Comparison of ENCODE assay signal across 32 cellular contexts in the genomic region with DNA sequence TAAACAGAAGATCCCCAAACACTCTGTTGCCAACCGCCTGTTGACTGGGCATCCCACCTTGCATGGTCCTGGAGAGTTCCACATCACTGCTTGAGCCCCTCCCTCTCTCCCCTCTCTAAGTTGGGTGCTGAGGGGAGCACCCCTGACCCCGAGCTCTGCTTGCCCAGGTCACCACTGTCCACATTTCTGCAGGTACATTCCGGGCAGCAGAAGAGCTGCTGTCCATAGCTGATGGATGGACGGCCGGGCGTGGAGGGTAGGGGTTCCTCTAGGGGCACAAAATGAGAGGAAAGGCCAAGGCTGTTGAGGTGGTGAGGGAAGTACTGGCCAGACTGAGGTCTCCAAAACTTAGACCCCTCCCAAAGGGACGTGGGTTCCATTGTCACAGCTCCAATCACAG.
"Had no signal": no experiment of that assay in that cellular context is flagged by ENCODE, and none has a peak within 500 bp of the region (broad histone marks: within the 10 kb centered on the region; RNA-seq: fewer than 3 reads in every experiment).

No MANE protein-coding gene starts in this region.

- FAIRE-seq: astrocyte, bronchial epithelial cell, colon had no signal

- H3K27me3 Mint-ChIP-seq: activated CD4-positive, alpha-beta memory T cell treated with anti-CD3 and anti-CD28 coated beads for 36 hours; activated CD4-positive, alpha-beta T cell treated with anti-CD3 and anti-CD28 coated beads, Interleukin-2, amount 10 ng/mL, durations not matched to agents 24 days and 14 days; activated CD8-positive, alpha-beta memory T cell treated with anti-CD3 and anti-CD28 coated beads, Interleukin-2, amount 10 ng/mL, durations not matched to agents 7 days and 5 days; activated naive CD8-positive, alpha-beta T cell treated with anti-CD3 and anti-CD28 coated beads, Interleukin-2, amount 10 ng/mL, durations not matched to agents 7 days and 5 days; central memory CD8-positive, alpha-beta T cell; effector memory CD8-positive, alpha-beta T cell had no signal

- H3K4me1 Mint-ChIP-seq: activated CD4-positive, alpha-beta T cell treated with anti-CD3 and anti-CD28 coated beads for 36 hours; activated CD4-positive, alpha-beta T cell treated with anti-CD3 and anti-CD28 coated beads, Interleukin-2, amount 10 ng/mL, durations not matched to agents 24 days and 14 days; activated CD8-positive, alpha-beta memory T cell treated with anti-CD3 and anti-CD28 coated beads, Interleukin-2, amount 10 ng/mL, durations not matched to agents 7 days and 5 days; activated naive CD4-positive, alpha-beta T cell treated with anti-CD3 and anti-CD28 coated beads, Interleukin-2, amount 50 U/mL, for 24 hours; activated naive CD8-positive, alpha-beta T cell treated with anti-CD3 and anti-CD28 coated beads, Interleukin-2, amount 10 ng/mL, durations not matched to agents 7 days and 5 days; central memory CD8-positive, alpha-beta T cell had no signal

- H3K4me3 Mint-ChIP-seq: activated CD4-positive, alpha-beta memory T cell treated with anti-CD3 and anti-CD28 coated beads for 36 hours; activated CD4-positive, alpha-beta T cell treated with anti-CD3 and anti-CD28 coated beads for 36 hours; activated CD4-positive, alpha-beta T cell treated with anti-CD3 and anti-CD28 coated beads, Interleukin-2, amount 10 ng/mL, durations not matched to agents 24 days and 14 days; activated CD8-positive, alpha-beta memory T cell treated with anti-CD3 and anti-CD28 coated beads, Interleukin-2, amount 10 ng/mL, durations not matched to agents 7 days and 5 days; activated CD8-positive, alpha-beta T cell treated with anti-CD3 and anti-CD28 coated beads, Interleukin-2, amount 10 ng/mL, durations not matched to agents 7 days and 5 days; activated naive CD4-positive, alpha-beta T cell treated with anti-CD3 and anti-CD28 coated beads for 36 hours; activated naive CD4-positive, alpha-beta T cell treated with anti-CD3 and anti-CD28 coated beads, Interleukin-2, amount 50 U/mL, for 24 hours; activated naive CD8-positive, alpha-beta T cell treated with anti-CD3 and anti-CD28 coated beads, Interleukin-2, amount 10 ng/mL, durations not matched to agents 7 days and 5 days; activated T-helper 1 cell treated with anti-CD3 and anti-CD28 coated beads, Interleukin-12 subunit alpha, Interleukin-12 subunit beta, Interleukin-2, Interleukin-4 antibody, amounts not matched to agents 30 ng/mL and 10 ng/mL and 1 ng/mL, durations not matched to agents 14 hours and 24 hours and 36 hours; central memory CD8-positive, alpha-beta T cell; effector memory CD8-positive, alpha-beta T cell had no signal

- H3K36me3 Mint-ChIP-seq: activated CD4-positive, alpha-beta memory T cell treated with anti-CD3 and anti-CD28 coated beads for 36 hours; activated CD8-positive, alpha-beta memory T cell treated with anti-CD3 and anti-CD28 coated beads, Interleukin-2, amount 10 ng/mL, durations not matched to agents 7 days and 5 days; activated naive CD4-positive, alpha-beta T cell treated with anti-CD3 and anti-CD28 coated beads, Interleukin-2, amount 50 U/mL, for 24 hours; activated naive CD8-positive, alpha-beta T cell treated with anti-CD3 and anti-CD28 coated beads, Interleukin-2, amount 10 ng/mL, durations not matched to agents 7 days and 5 days had no signal

- H3K36me3 ChIP-seq: brain microvascular endothelial cell, esophagus muscularis mucosa, gastroesophageal sphincter had no signal

- H3K27ac ChIP-seq: brain microvascular endothelial cell, esophagus muscularis mucosa, foreskin keratinocyte, gastroesophageal sphincter had no signal

- H3K4me3 ChIP-seq: esophagus muscularis mucosa, gastroesophageal sphincter had no signal

- DNase-seq: activated CD4-positive, alpha-beta memory T cell treated with anti-CD3 and anti-CD28 coated beads for 36 hours; activated CD4-positive, alpha-beta T cell treated with anti-CD3 and anti-CD28 coated beads for 36 hours; activated CD4-positive, alpha-beta T cell treated with anti-CD3 and anti-CD28 coated beads, Interleukin-2, amount 10 ng/mL, durations not matched to agents 24 days and 14 days; activated CD4-positive, CD25-positive, alpha-beta regulatory T cell; activated CD4-positive, CD25-positive, alpha-beta regulatory T cell treated with anti-CD3 and anti-CD28 coated beads, Interleukin-2, amount 50 U/mL, for 72 hours; activated CD8-positive, alpha-beta memory T cell treated with anti-CD3 and anti-CD28 coated beads, Interleukin-2, amount 10 ng/mL, durations not matched to agents 7 days and 5 days; activated CD8-positive, alpha-beta memory T cell treated with anti-CD3 and anti-CD28 coated beads, Interleukin-2, amount 50 U/mL, for 4 hours; activated CD8-positive, alpha-beta T cell treated with anti-CD3 and anti-CD28 coated beads, Interleukin-2, amount 10 ng/mL, durations not matched to agents 7 days and 5 days; activated effector memory CD4-positive, alpha-beta T cell treated with anti-CD3 and anti-CD28 coated beads, Interleukin-2, amount 50 U/mL, for 16 hours; activated naive CD4-positive, alpha-beta T cell treated with anti-CD3 and anti-CD28 coated beads for 36 hours; activated naive CD8-positive, alpha-beta T cell treated with anti-CD3 and anti-CD28 coated beads, Interleukin-2, amount 10 ng/mL, durations not matched to agents 7 days and 5 days; activated T-cell treated with anti-CD3 and anti-CD28 coated beads, Interleukin-2, amount 50 U/mL, for 1 hour; activated T-cell treated with anti-CD3 and anti-CD28 coated beads, Interleukin-2, amount 50 U/mL, for 48 hours; amniotic stem cell; anterior cingulate cortex; brain microvascular endothelial cell; cortex of kidney; dermis blood vessel endothelial cell; effector CD4-positive, alpha-beta T cell; effector memory CD8-positive, alpha-beta T cell; erythroblast; foreskin keratinocyte; T-helper 2 cell had no signal

- H3K4me1 ChIP-seq: esophagus muscularis mucosa, foreskin keratinocyte, gastroesophageal sphincter had no signal

- H3K9me3 Mint-ChIP-seq: activated CD4-positive, alpha-beta memory T cell treated with anti-CD3 and anti-CD28 coated beads for 36 hours; activated T-helper 1 cell treated with anti-CD3 and anti-CD28 coated beads, Interleukin-12 subunit alpha, Interleukin-12 subunit beta, Interleukin-2, Interleukin-4 antibody, amounts not matched to agents 30 ng/mL and 10 ng/mL and 1 ng/mL, durations not matched to agents 14 hours and 24 hours and 36 hours had no signal

- H3K27ac Mint-ChIP-seq: activated CD4-positive, alpha-beta memory T cell treated with anti-CD3 and anti-CD28 coated beads for 36 hours; activated CD4-positive, alpha-beta T cell treated with anti-CD3 and anti-CD28 coated beads for 36 hours; activated CD4-positive, alpha-beta T cell treated with anti-CD3 and anti-CD28 coated beads, Interleukin-2, amount 10 ng/mL, durations not matched to agents 24 days and 14 days; activated CD8-positive, alpha-beta memory T cell treated with anti-CD3 and anti-CD28 coated beads, Interleukin-2, amount 10 ng/mL, durations not matched to agents 7 days and 5 days; activated CD8-positive, alpha-beta T cell treated with anti-CD3 and anti-CD28 coated beads, Interleukin-2, amount 10 ng/mL, durations not matched to agents 7 days and 5 days; activated naive CD4-positive, alpha-beta T cell treated with anti-CD3 and anti-CD28 coated beads for 36 hours; activated naive CD4-positive, alpha-beta T cell treated with anti-CD3 and anti-CD28 coated beads, Interleukin-2, amount 50 U/mL, for 24 hours; activated naive CD8-positive, alpha-beta T cell treated with anti-CD3 and anti-CD28 coated beads, Interleukin-2, amount 10 ng/mL, durations not matched to agents 7 days and 5 days; activated T-helper 1 cell treated with anti-CD3 and anti-CD28 coated beads, Interleukin-12 subunit alpha, Interleukin-12 subunit beta, Interleukin-2, Interleukin-4 antibody, amounts not matched to agents 30 ng/mL and 10 ng/mL and 1 ng/mL, durations not matched to agents 14 hours and 24 hours and 36 hours; activated T-helper 2 cell treated with anti-CD3 and anti-CD28 coated beads, Interferon-gamma antibody, Interleukin-2, Interleukin-4, amounts not matched to agents 10 μg/mL and 5 μg/mL and 100 μg/mL, durations not matched to agents 14 hours and 24 hours and 36 hours; effector memory CD8-positive, alpha-beta T cell had no signal

- ATAC-seq: activated CD4-positive, alpha-beta T cell treated with anti-CD3 and anti-CD28 coated beads for 36 hours; activated CD8-positive, alpha-beta memory T cell treated with anti-CD3 and anti-CD28 coated beads, Interleukin-2, amount 10 ng/mL, durations not matched to agents 7 days and 5 days; activated CD8-positive, alpha-beta T cell treated with anti-CD3 and anti-CD28 coated beads, Interleukin-2, amount 10 ng/mL, durations not matched to agents 7 days and 5 days; effector memory CD8-positive, alpha-beta T cell; foreskin keratinocyte; gastroesophageal sphincter had no signal
